In the genomic region with DNA sequence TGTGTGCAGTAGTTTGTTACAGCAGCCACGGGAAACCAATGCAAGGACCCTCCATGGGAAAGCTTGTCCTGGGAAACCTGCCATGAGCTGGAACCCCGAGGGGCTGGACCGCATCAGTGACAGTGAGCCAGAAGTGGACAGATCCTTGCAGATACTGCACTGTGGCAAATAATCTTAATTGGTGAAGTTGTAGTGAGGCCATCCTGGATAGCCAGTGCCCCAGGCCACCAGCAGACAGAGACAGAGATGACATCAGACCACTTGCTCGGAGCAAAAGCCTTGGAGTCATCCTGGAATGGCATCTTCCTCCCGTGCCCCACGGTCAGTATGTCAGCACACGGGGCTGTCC, we compare ENCODE assay signal across 19 cellular contexts. TPM values are rescaled to one million over a fixed set of nuclear protein-coding genes. Genes with fewer than 3 reads are reported as not detected.
DNase-seq lines count a peak whose midpoint lies in the region; ATAC-seq and TF ChIP-seq lines count a peak whose summit lies in the region.
"Had no signal": no experiment of that assay in that cellular context is flagged by ENCODE, and none has a peak within 500 bp of the region (broad histone marks: within the 10 kb centered on the region; RNA-seq: fewer than 3 reads in every experiment).

No MANE protein-coding gene starts in this region.

- H3K4me1 ChIP-seq in A673 (ENCODE audit: insufficient read depth, low read length, poor library complexity, severe bottlenecking) (no peaks in the 10 kb centered on the region), mammary epithelial cell (ENCODE audit: insufficient read depth, low read length) (peaks cover 12% of the 10 kb centered on the region)

- H3K36me3 Mint-ChIP-seq in activated naive CD4-positive, alpha-beta T cell treated with anti-CD3 and anti-CD28 coated beads, Interleukin-2, amount 10 ng/mL, durations not matched to agents 7 days and 5 days: no peaks in the 10 kb centered on the region
- no peaks in the 10 kb centered on the region for H3K36me3 Mint-ChIP-seq in mesothelial cell of epicardium
- H3K36me3 Mint-ChIP-seq in T-cell: no peaks in the 10 kb centered on the region

- POLR2A ChIA-PET in A673 (lab: Charles Lee; ENCODE audit: low non-redundant PET) (no interaction called here), RWPE1 (lab: Yijun Ruan, JAX; ENCODE audit: low non-redundant PET) (no interaction called here), T-cell (lab: Charles Lee) (no interaction called here)

- H2AFZ ChIP-seq in mammary epithelial cell (ENCODE audit: low read depth, low read length): no peak overlapping the region
- H2AFZ ChIP-seq: PC-9 had no signal

- H3K9me3 Mint-ChIP-seq in activated naive CD4-positive, alpha-beta T cell treated with anti-CD3 and anti-CD28 coated beads, Interleukin-2, amount 10 ng/mL, durations not matched to agents 7 days and 5 days: no peaks in the 10 kb centered on the region
- H3K9me3 Mint-ChIP-seq in mesothelial cell of epicardium (no peaks in the 10 kb centered on the region), T-cell (no peaks in the 10 kb centered on the region)
- H3K9me3 Mint-ChIP-seq: HFFc6 had no signal

- intact Hi-C loops in A673 (cut with micrococcal nuclease; ENCODE audit: unreplicated experiment): no loop called here
- intact Hi-C loops in mammary epithelial cell (cut with micrococcal nuclease): no loop called here

- CTCF ChIA-PET in activated naive CD4-positive, alpha-beta T cell treated with anti-CD3 and anti-CD28 coated beads, Interleukin-2, amount 10 ng/mL, durations not matched to agents 7 days and 5 days (lab: Charles Lee): no interaction called here
- CTCF ChIA-PET in A673 (lab: Charles Lee) (no interaction called here), RWPE1 (lab: Yijun Ruan, JAX) (interaction anchor here (0.7 kb wide), 1 partner anchor 586 kb away, joined by 5 read pairs; no protein-coding TSS in a partner anchor), T-cell (lab: Charles Lee) (no interaction called here), mammary epithelial cell (lab: Charles Lee; ENCODE audit: low non-redundant PET) (interaction anchor here (0.7 to 1.2 kb wide), 2 partner anchors 10 to 172 kb away, joined by 3 to 4 read pairs; no protein-coding TSS in a partner anchor)

- in situ Hi-C loops in mammary epithelial cell (cut with MboI; ENCODE audit: low sequenced_read_pairs in 2 of 2): no loop called here

- H3K79me2 ChIP-seq in mammary epithelial cell (ENCODE audit: insufficient read depth, low read length): no peaks in the 10 kb centered on the region

- H3K27me3 Mint-ChIP-seq in activated naive CD4-positive, alpha-beta T cell treated with anti-CD3 and anti-CD28 coated beads, Interleukin-2, amount 10 ng/mL, durations not matched to agents 7 days and 5 days: peaks cover 44% of the 10 kb centered on the region
- no peaks in the 10 kb centered on the region for H3K27me3 Mint-ChIP-seq in mesothelial cell of epicardium (ENCODE audit: low read depth)
- H3K27me3 Mint-ChIP-seq in T-cell: peaks cover 20 to 34% of the 10 kb centered on the region in 2 donors

- H3K4me3 ChIP-seq in A673 (ENCODE audit: low read depth, low read length, poor library complexity, severe bottlenecking) (no peak overlapping the region), mammary epithelial cell (replicated peaks in 1 of 3; ENCODE audit: insufficient read depth in 1 of 3, low read depth in 2 of 3, low read length in 3 of 3) (no peak overlapping the region)
- H3K4me3 ChIP-seq: PC-9 had no signal

- H3K27me3 ChIP-seq in A673 (replicated peaks; ENCODE audit: insufficient read depth, low read depth, low read length, poor library complexity): no peaks in the 10 kb centered on the region
- H3K27me3 ChIP-seq in mammary epithelial cell (ENCODE audit: insufficient read depth, low read length): no peaks in the 10 kb centered on the region

- no peak overlapping the region for H3K27ac ChIP-seq in A673 (ENCODE audit: low read depth, low read length, poor library complexity, severe bottlenecking)
- H3K27ac ChIP-seq in RWPE1: 0 out of 2 replicates have a peak overlapping the region, but pooled peaks have one; percentile 91
- H3K27ac ChIP-seq in mammary epithelial cell (ENCODE audit: insufficient read depth, low read depth, low read length): no peak overlapping the region
- H3K27ac ChIP-seq: HL-60, PC-9 had no signal

- DNase-seq in activated naive CD4-positive, alpha-beta T cell treated with anti-CD3 and anti-CD28 coated beads, Interleukin-2, amount 10 ng/mL, durations not matched to agents 7 days and 5 days: peak; percentile 11
- DNase-seq in activated naive CD4-positive, alpha-beta T cell treated with anti-CD3 and anti-CD28 coated beads, Interleukin-2, amount 50 U/mL, for 16 hours: no peak
- DNase-seq in A673 (ENCODE audit: low spot score) (no peak), RWPE1 (ENCODE audit: low spot score) (no peak), mesothelial cell of epicardium (ENCODE audit: low spot score in 2 of 2, unreplicated experiment in 2 of 2) (no peak), T-cell (no peak), mammary epithelial cell (no peak)
- DNase-seq: HFFc6, KG1, NCI-H1092 treated with DMSO at 0.1 percent for 48 hours, NCI-H146, NCI-H2029, NCI-H2227 treated with DMSO at 0.1 percent for 48 hours, NCI-H510A, PC-9, RPMI8226 had no signal

- no peak overlapping the region for H3K4me2 ChIP-seq in mammary epithelial cell (ENCODE audit: insufficient read depth, low read depth, low read length)
- H3K4me2 ChIP-seq: PC-9 had no signal

- TF ChIP-seq CTCF in A673 (conservative IDR thresholded peaks at IDR 0.05; ENCODE audit: low read depth, low read length) (0 out of 2 replicates have a peak, but pooled peaks have one; percentile 1), RWPE1 (conservative IDR thresholded peaks at IDR 0.05; ENCODE audit: low read depth) (no peak), mesothelial cell of epicardium (IDR thresholded peaks at IDR 0.05; ENCODE audit: unreplicated experiment) (peak; percentile 31), mammary epithelial cell (conservative IDR thresholded peaks at IDR 0.05 in 1 of 2, IDR thresholded peaks at IDR 0.05 in 1 of 2; ENCODE audit: extremely low read depth in 1 of 2, insufficient read depth in 1 of 2, low read depth in 1 of 2, low read length in 2 of 2) (no peak)

- H3K27ac Mint-ChIP-seq in activated naive CD4-positive, alpha-beta T cell treated with anti-CD3 and anti-CD28 coated beads, Interleukin-2, amount 10 ng/mL, durations not matched to agents 7 days and 5 days: no peak overlapping the region
- no peak overlapping the region for H3K27ac Mint-ChIP-seq in mesothelial cell of epicardium
- H3K27ac Mint-ChIP-seq in T-cell: no peak overlapping the region
- H3K27ac Mint-ChIP-seq: HFFc6 had no signal

- no peaks in the 10 kb centered on the region for H3K9me3 ChIP-seq in A673 (ENCODE audit: low read depth, low read length, poor library complexity, severe bottlenecking)
- no peaks in the 10 kb centered on the region for H3K9me3 ChIP-seq in mammary epithelial cell (replicated peaks; ENCODE audit: insufficient read depth, low read length)

- BruUV-seq in A673 (replicated peaks; lab: Mats Ljungman, UMichigan): no TSS peak
- BruUV-seq in mammary epithelial cell (replicated peaks; lab: Mats Ljungman, UMichigan): no TSS peak

- no peaks in the 10 kb centered on the region for H4K20me1 ChIP-seq in mammary epithelial cell (ENCODE audit: insufficient read depth, low read length)

- dilution Hi-C loops in mammary epithelial cell (cut with HindIII; ENCODE audit: low sequenced_read_pairs): loop anchor here (5.0 kb wide), 1 partner anchor 85 kb away; no protein-coding TSS in a partner anchor

- ATAC-seq in T-cell (replicated peaks in 1 of 4): no peak
- ATAC-seq in GM19328 (IDR thresholded peaks at IDR 0.05; ENCODE audit: unreplicated experiment): no peak

- H3K9ac ChIP-seq in mammary epithelial cell (ENCODE audit: insufficient read depth, low read length): no peak overlapping the region

- no peak overlapping the region for H3K4me3 Mint-ChIP-seq in activated naive CD4-positive, alpha-beta T cell treated with anti-CD3 and anti-CD28 coated beads, Interleukin-2, amount 10 ng/mL, durations not matched to agents 7 days and 5 days
- H3K4me3 Mint-ChIP-seq in mesothelial cell of epicardium (no peak overlapping the region), T-cell (no peak overlapping the region)
- H3K4me3 Mint-ChIP-seq: HFFc6 had no signal

- no peaks in the 10 kb centered on the region for H3K4me1 Mint-ChIP-seq in activated naive CD4-positive, alpha-beta T cell treated with anti-CD3 and anti-CD28 coated beads, Interleukin-2, amount 10 ng/mL, durations not matched to agents 7 days and 5 days
- H3K4me1 Mint-ChIP-seq in mesothelial cell of epicardium (peaks cover 23% of the 10 kb centered on the region), T-cell (no peaks in the 10 kb centered on the region)

- no peaks in the 10 kb centered on the region for H3K36me3 ChIP-seq in A673 (ENCODE audit: insufficient read depth, low read length, poor library complexity, severe bottlenecking)
- no peaks in the 10 kb centered on the region for H3K36me3 ChIP-seq in mammary epithelial cell (ENCODE audit: insufficient read depth, low read length)

- WGBS in mammary epithelial cell (ENCODE audit: low coverage, missing lambda C conversion rate): 59% methylated on average over 7 of the region's 7 CpGs

RNA-seq across cellular contexts. Expression of gene SORCS2, which starts 35.2 kb away (rescaled TPM):
- total RNA-seq in A673 (2021) (0.04 and 0.06 TPM in 2 replicates), mesothelial cell of epicardium (6.8 to 7.1 TPM (median 7.1 TPM) in 3 replicates), T-cell (under 1 TPM in 1 of 5 donors, not detected in 4; 0.22 TPM), mammary epithelial cell (10 to 100 TPM in 1 of 2 donors, 1 to 10 TPM in 1; 1.6 to 10.7 TPM)
- 0.91 TPM for polyA plus RNA-seq in mammary epithelial cell
- polyA minus RNA-seq in mammary epithelial cell: 0.47 TPM
- total RNA-seq: HT-29 had no signal

Comparison
In these comparisons a context has a peak if more than half of its experiments do, and no peak if none do; other contexts are left out.
1. CTCF ChIP-seq: peak in A673 (single experiment) and mesothelial cell of epicardium (single experiment); none in RWPE1 (single experiment) and mammary epithelial cell (0 of 2).
2. CTCF ChIA-PET loops: an anchor here in RWPE1 (0.7 kb wide) and mammary epithelial cell (0.7 to 1.2 kb wide); none called in activated naive CD4-positive, alpha-beta T cell treated with anti-CD3 and anti-CD28 coated beads, Interleukin-2, amount 10 ng/mL, durations not matched to agents 7 days and 5 days, A673 and T-cell.